ENCODE assay signal across 1 cellular context in genomic region chr6:109441069-109441816, GRCh38.
TF ChIP-seq lines count a peak whose summit lies in the region.

No MANE protein-coding gene starts in this region.

TF ChIP-seq in K562, 482 proteins besides CTCF, POLR2A, EP300 and RAD21 (continued from another document and continues in another):
- TF ChIP-seq HMBOX1 (IDR thresholded peaks at IDR 0.05), result no peak
- no peak for TF ChIP-seq GABPA (tag; conservative IDR thresholded peaks at IDR 0.05; ENCODE audit: low read depth)
- no peak for TF ChIP-seq SMAD4 (CRISPR knock-in tag; conservative IDR thresholded peaks at IDR 0.05)
- no peak for TF ChIP-seq SRSF1 (IDR thresholded peaks at IDR 0.05; ENCODE audit: low read depth, low read length)
- no peak for TF ChIP-seq E2F1 (CRISPR knock-in tag; IDR thresholded peaks at IDR 0.05)
- TF ChIP-seq SRSF3 (IDR thresholded peaks at IDR 0.05; ENCODE audit: insufficient read depth, low read length), result no peak
- TF ChIP-seq TBL1XR1 (IDR thresholded peaks at IDR 0.05; ENCODE audit: low read length in 2 of 2), result 0 out of 4 replicates have a peak, but pooled peaks of 1 of the 2 experiments have one; percentile 30
- TF ChIP-seq ELK1 (CRISPR knock-in tag; IDR thresholded peaks at IDR 0.05), result no peak
- TF ChIP-seq ZNF431 (CRISPR knock-in tag; IDR thresholded peaks at IDR 0.05), result 0 out of 2 replicates have a peak, but pooled peaks have one; percentile 35
- 0 out of 4 replicates have a peak, but pooled peaks of 1 of the 2 experiments have one; percentile 17 for TF ChIP-seq UBTF (IDR thresholded peaks at IDR 0.05; ENCODE audit: borderline replicate concordance in 1 of 2, low read depth in 2 of 2, low read length in 2 of 2)
- no peak for TF ChIP-seq DEAF1 (CRISPR knock-in tag; IDR thresholded peaks at IDR 0.05)
- TF ChIP-seq ZNF785 (CRISPR knock-in tag; IDR thresholded peaks at IDR 0.05), result no peak
- no peak for TF ChIP-seq HMGN3 (IDR thresholded peaks at IDR 0.05; ENCODE audit: borderline replicate concordance, extremely low read depth, insufficient read length, low read depth, low read length)
- no peak for TF ChIP-seq MYNN (IDR thresholded peaks at IDR 0.05)
- TF ChIP-seq MYNN (CRISPR knock-in tag; IDR thresholded peaks at IDR 0.05), result no peak
- 0 out of 2 replicates have a peak, but pooled peaks have one; percentile 44 for TF ChIP-seq HDAC2 (IDR thresholded peaks at IDR 0.05)
- TF ChIP-seq ZNF253 (CRISPR knock-in tag; conservative IDR thresholded peaks at IDR 0.05), result no peak
- TF ChIP-seq ZNF24 (IDR thresholded peaks at IDR 0.05), result 0 out of 2 replicates have a peak, but pooled peaks have one; percentile 13
- no peak for TF ChIP-seq PHF20 (IDR thresholded peaks at IDR 0.05; ENCODE audit: partially characterized antibody)
- no peak for TF ChIP-seq SPI1 (IDR thresholded peaks at IDR 0.05; ENCODE audit: borderline replicate concordance, low read depth, low read length)
- TF ChIP-seq ZNF165 (CRISPR knock-in tag; IDR thresholded peaks at IDR 0.05; ENCODE audit: borderline replicate concordance), result no peak
- TF ChIP-seq RBBP5 (IDR thresholded peaks at IDR 0.05; ENCODE audit: borderline replicate concordance, insufficient read depth, low read length, poor library complexity, severe bottlenecking), result no peak
- TF ChIP-seq KDM2B (CRISPR knock-in tag; IDR thresholded peaks at IDR 0.05), result no peak
- TF ChIP-seq RHOXF2B (CRISPR knock-in tag; conservative IDR thresholded peaks at IDR 0.05), result no peak
- TF ChIP-seq ZNF766 (CRISPR knock-in tag; conservative IDR thresholded peaks at IDR 0.05), result no peak
- TF ChIP-seq GATA2 (CRISPR knock-in tag; IDR thresholded peaks at IDR 0.05), result peak; percentile 27; the same call in 1 of the 2 replicates
- TF ChIP-seq ETS2 (tag; IDR thresholded peaks at IDR 0.05; ENCODE audit: borderline replicate concordance, poor library complexity, severe bottlenecking), result no peak
- no peak for TF ChIP-seq ZNF551 (CRISPR knock-in tag; IDR thresholded peaks at IDR 0.05)
- no peak for TF ChIP-seq ATF4 (CRISPR knock-in tag; IDR thresholded peaks at IDR 0.05)
- no peak for TF ChIP-seq TGIF2 (CRISPR knock-in tag; IDR thresholded peaks at IDR 0.05)
- TF ChIP-seq SRSF9 (IDR thresholded peaks at IDR 0.05; ENCODE audit: borderline replicate concordance, low read depth, low read length), result no peak
- no peak for TF ChIP-seq PREB (CRISPR knock-in tag; IDR thresholded peaks at IDR 0.05)
- TF ChIP-seq FOXP4 (CRISPR knock-in tag; IDR thresholded peaks at IDR 0.05; ENCODE audit: borderline replicate concordance), result peak; percentile 89; the same call in 1 of the 2 replicates
- no peak for TF ChIP-seq NKRF (IDR thresholded peaks at IDR 0.05; ENCODE audit: borderline replicate concordance)
- no peak for TF ChIP-seq RAD51 (IDR thresholded peaks at IDR 0.05; ENCODE audit: borderline replicate concordance, low read depth)
- TF ChIP-seq ZNF644 (tag; IDR thresholded peaks at IDR 0.05; ENCODE audit: low read depth), result no peak
- no peak for TF ChIP-seq CTBP1 (IDR thresholded peaks at IDR 0.05; ENCODE audit: borderline replicate concordance)
- no peak for TF ChIP-seq HNRNPK (IDR thresholded peaks at IDR 0.05; ENCODE audit: low read depth, low read length, poor library complexity, severe bottlenecking)
- TF ChIP-seq CBX3 (IDR thresholded peaks at IDR 0.05; ENCODE audit: borderline replicate concordance in 1 of 2, low read length in 2 of 2), result no peak
- TF ChIP-seq ZNF395 (CRISPR knock-in tag; IDR thresholded peaks at IDR 0.05), result peak; percentile 30; the same call in 1 of the 2 replicates
- 0 out of 2 replicates have a peak, but pooled peaks have one; percentile 72 for TF ChIP-seq ZNF232 (CRISPR knock-in tag; IDR thresholded peaks at IDR 0.05)
- no peak for TF ChIP-seq PTRF (tag; IDR thresholded peaks at IDR 0.05)
- no peak for TF ChIP-seq MCM7 (IDR thresholded peaks at IDR 0.05)
- no peak for TF ChIP-seq BHLHE40 (IDR thresholded peaks at IDR 0.05; ENCODE audit: low read length)
- no peak for TF ChIP-seq CBX5 (IDR thresholded peaks at IDR 0.05; ENCODE audit: borderline replicate concordance, low read depth)
- 0 out of 2 replicates have a peak, but pooled peaks have one; percentile 72 for TF ChIP-seq E2F5 (CRISPR knock-in tag; IDR thresholded peaks at IDR 0.05)
- no peak for TF ChIP-seq JUND (IDR thresholded peaks at IDR 0.05; ENCODE audit: borderline replicate concordance, low read depth, low read length)
- no peak for TF ChIP-seq JUND (tag; IDR thresholded peaks at IDR 0.05; ENCODE audit: borderline replicate concordance, low read depth, low read length)
